Comparison of ENCODE assay signal across 19 cellular contexts in the genomic region with DNA sequence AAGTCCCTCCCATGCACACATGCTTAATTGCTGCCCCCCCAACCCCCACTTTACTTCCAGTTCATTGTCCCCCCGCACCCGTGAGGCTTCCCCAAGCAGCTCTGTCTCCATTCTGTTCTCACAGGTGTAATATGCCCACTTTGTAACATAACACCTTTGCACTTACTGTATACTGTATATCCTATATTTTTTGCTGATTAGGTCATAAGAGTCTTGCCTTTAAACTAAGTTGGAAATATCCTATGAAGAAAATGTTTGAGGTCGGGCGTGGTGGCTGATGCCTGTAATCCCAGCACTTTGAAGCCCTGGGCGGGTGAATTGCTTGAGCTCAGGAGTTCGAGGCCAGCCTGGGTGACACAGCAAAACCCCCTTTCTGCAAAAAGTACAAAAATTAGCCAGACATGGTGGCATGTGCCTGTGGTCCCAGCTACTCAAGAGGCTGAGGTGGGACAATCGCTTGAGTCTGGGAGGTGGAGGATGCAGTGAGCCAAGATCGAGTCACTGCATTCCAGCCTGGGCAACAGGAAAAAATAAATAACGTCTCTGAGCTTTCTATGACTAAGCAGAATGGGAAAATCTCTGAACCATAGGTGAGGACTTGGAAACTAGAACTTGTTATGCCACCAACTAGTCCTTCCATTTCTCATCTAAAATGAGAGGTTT.
DNase-seq lines count a peak whose midpoint lies in the region; ATAC-seq, FAIRE-seq and TF ChIP-seq lines count a peak whose summit lies in the region.
"Had no signal": no experiment of that assay in that cellular context is flagged by ENCODE, and none has a peak within 500 bp of the region (broad histone marks: within the 10 kb centered on the region; RNA-seq: fewer than 3 reads in every experiment).

No MANE protein-coding gene starts in this region.

- H3K27ac ChIP-seq in ACC112 (ENCODE audit: low read depth, low read length) (peak overlapping the region; percentile 59), RWPE2 (ENCODE audit: poor library complexity, severe bottlenecking) (no peak overlapping the region)
- H3K27ac ChIP-seq: HL-60, right atrium auricular region had no signal

- ATAC-seq in RWPE2 (ENCODE audit: low read depth): peak; percentile 33; the same call in 1 of the 3 replicates
- ATAC-seq: activated naive CD8-positive, alpha-beta T cell treated with anti-CD3 and anti-CD28 coated beads, Interleukin-2, amount 50 U/mL, for 24 hours; left lobe of liver had no signal

- FAIRE-seq in D721Med (lab: Jason Lieb, UNC): no peak

- no peak for TF ChIP-seq CTCF in RWPE2 (IDR thresholded peaks at IDR 0.05; ENCODE audit: poor library complexity, severe bottlenecking)
- TF ChIP-seq CTCF in fibroblast of mammary gland (conservative IDR thresholded peaks at IDR 0.05; ENCODE audit: control insufficient read depth, insufficient read depth, low read depth, low read length): no peak
- no peak for TF ChIP-seq CTCF in D721Med (IDR thresholded peaks at IDR 0.05; ENCODE audit: insufficient read depth, missing control alignments)
- no peak for TF ChIP-seq CTCF in progenitor cell of endocrine pancreas (IDR thresholded peaks at IDR 0.05; ENCODE audit: unreplicated experiment)
- no peak for TF ChIP-seq CTCF in endothelial cell (IDR thresholded peaks at IDR 0.05; ENCODE audit: unreplicated experiment)

- H3K4me1 ChIP-seq in ACC112 (ENCODE audit: control insufficient read depth, insufficient read depth, low read length, unreplicated experiment) (peaks cover 21% of the 10 kb centered on the region), RWPE2 (ENCODE audit: insufficient read depth, poor library complexity, severe bottlenecking) (peaks cover 8% of the 10 kb centered on the region)

- H3K4me3 ChIP-seq in ACC112 (ENCODE audit: low read depth, low read length): no peak overlapping the region
- H3K4me3 ChIP-seq in RWPE2 (ENCODE audit: severe bottlenecking): no peak overlapping the region
- no peak overlapping the region for H3K4me3 ChIP-seq in fibroblast of mammary gland (ENCODE audit: control insufficient read depth, low read depth, low read length)
- H3K4me3 ChIP-seq: right atrium auricular region had no signal

- DNase-seq in GM04503 (ENCODE audit: low read depth): peak; percentile 20
- DNase-seq in RWPE2 (ENCODE audit: low spot score): no peak
- DNase-seq in fibroblast of mammary gland (ENCODE audit: low read depth): peak; percentile 53
- no peak for DNase-seq in D721Med (ENCODE audit: insufficient read length, low spot score)
- no peak for DNase-seq in progenitor cell of endocrine pancreas (ENCODE audit: low spot score, unreplicated experiment)
- no peak for DNase-seq in endothelial cell (ENCODE audit: low spot score)
- no peak for DNase-seq in activated gamma-delta T cell treated with Interleukin-2 at 50 U/mL for 16 hours
- DNase-seq: activated CD4-positive, alpha-beta memory T cell treated with anti-CD3 and anti-CD28 coated beads for 36 hours; activated naive CD8-positive, alpha-beta T cell treated with anti-CD3 and anti-CD28 coated beads, Interleukin-2, amount 50 U/mL, for 24 hours; CD4-positive, alpha-beta memory T cell; MM.1S; naive B cell; NCI-H446; stimulated activated CD4-positive, alpha-beta T cell treated with anti-CD3 and anti-CD28 coated beads, Interleukin-4, amount 100 ng/mL, for 4 hours had no signal

- no peaks in the 10 kb centered on the region for H3K9me3 Mint-ChIP-seq in progenitor cell of endocrine pancreas (ENCODE audit: low read depth)
- no peaks in the 10 kb centered on the region for H3K9me3 Mint-ChIP-seq in endothelial cell (ENCODE audit: unreplicated experiment)
- H3K9me3 Mint-ChIP-seq: activated CD4-positive, alpha-beta memory T cell treated with anti-CD3 and anti-CD28 coated beads for 36 hours; activated naive CD8-positive, alpha-beta T cell treated with anti-CD3 and anti-CD28 coated beads, Interleukin-2, amount 50 U/mL, for 24 hours; CD4-positive, alpha-beta memory T cell; naive B cell; T-helper 2 cell treated with Interferon-gamma antibody and Interleukin-4, amounts not matched to agents 5 μg/mL and 100 μg/mL, for 36 hours had no signal

- no peaks in the 10 kb centered on the region for H3K36me3 ChIP-seq in ACC112 (ENCODE audit: insufficient read depth, low read length)
- no peaks in the 10 kb centered on the region for H3K36me3 ChIP-seq in RWPE2 (ENCODE audit: low read depth)

- no peak overlapping the region for H3K27ac Mint-ChIP-seq in progenitor cell of endocrine pancreas
- H3K27ac Mint-ChIP-seq in endothelial cell (ENCODE audit: unreplicated experiment): no peak overlapping the region
- H3K27ac Mint-ChIP-seq: naive B cell; T-helper 2 cell treated with Interferon-gamma antibody and Interleukin-4, amounts not matched to agents 5 μg/mL and 100 μg/mL, for 36 hours had no signal

- H3K4me1 Mint-ChIP-seq in progenitor cell of endocrine pancreas (ENCODE audit: low read depth): peaks cover 2% of the 10 kb centered on the region
- no peaks in the 10 kb centered on the region for H3K4me1 Mint-ChIP-seq in endothelial cell (ENCODE audit: unreplicated experiment)

- no peak overlapping the region for H3K4me3 Mint-ChIP-seq in progenitor cell of endocrine pancreas (ENCODE audit: low read depth)
- H3K4me3 Mint-ChIP-seq in endothelial cell (ENCODE audit: unreplicated experiment): no peak overlapping the region
- H3K4me3 Mint-ChIP-seq: activated CD4-positive, alpha-beta memory T cell treated with anti-CD3 and anti-CD28 coated beads for 36 hours; activated naive CD8-positive, alpha-beta T cell treated with anti-CD3 and anti-CD28 coated beads, Interleukin-2, amount 50 U/mL, for 24 hours; CD4-positive, alpha-beta memory T cell; naive B cell; T-helper 2 cell treated with Interferon-gamma antibody and Interleukin-4, amounts not matched to agents 5 μg/mL and 100 μg/mL, for 36 hours had no signal

- no peaks in the 10 kb centered on the region for H3K9me3 ChIP-seq in RWPE2 (ENCODE audit: severe bottlenecking)
- H3K9me3 ChIP-seq: right atrium auricular region had no signal

- H3K27me3 Mint-ChIP-seq in progenitor cell of endocrine pancreas (no peaks in the 10 kb centered on the region), endothelial cell (ENCODE audit: unreplicated experiment) (no peaks in the 10 kb centered on the region)
- H3K27me3 Mint-ChIP-seq: activated CD4-positive, alpha-beta memory T cell treated with anti-CD3 and anti-CD28 coated beads for 36 hours; activated naive CD8-positive, alpha-beta T cell treated with anti-CD3 and anti-CD28 coated beads, Interleukin-2, amount 50 U/mL, for 24 hours; CD4-positive, alpha-beta memory T cell; naive B cell had no signal

- H3K36me3 Mint-ChIP-seq in progenitor cell of endocrine pancreas (ENCODE audit: insufficient read depth): peaks cover 18% of the 10 kb centered on the region
- no peaks in the 10 kb centered on the region for H3K36me3 Mint-ChIP-seq in endothelial cell (ENCODE audit: low read depth, unreplicated experiment)

- no peak overlapping the region for H2AFZ ChIP-seq in ACC112 (ENCODE audit: low read length, unreplicated experiment)

- no peaks in the 10 kb centered on the region for H3K27me3 ChIP-seq in ACC112 (ENCODE audit: insufficient read depth, low read length)
- H3K27me3 ChIP-seq in RWPE2 (ENCODE audit: insufficient read depth, poor library complexity, severe bottlenecking): no peaks in the 10 kb centered on the region
- H3K27me3 ChIP-seq: right atrium auricular region had no signal

- H3K79me2 ChIP-seq in ACC112 (ENCODE audit: control insufficient read depth, insufficient read depth, low read length, unreplicated experiment): no peaks in the 10 kb centered on the region

Comparison
In these comparisons a context has a peak if more than half of its experiments do, and no peak if none do; other contexts are left out.
1. DNase-seq: peak in GM04503 (single experiment) and fibroblast of mammary gland (single experiment); none in RWPE2 (single experiment), D721Med (single experiment), progenitor cell of endocrine pancreas (single experiment), endothelial cell (single experiment) and activated gamma-delta T cell treated with Interleukin-2 at 50 U/mL for 16 hours (single experiment).